8 cellular contexts compared by ENCODE assay signal in genomic region chr1:41496080-41497055, GRCh38. TPM values are rescaled to one million over a fixed set of nuclear protein-coding genes. Genes with fewer than 3 reads are reported as not detected.
A peak's percentile ranks its signal among the peaks of the same experiment; 100 is the strongest.
DNase-seq lines count a peak whose midpoint lies in the region; ATAC-seq and FAIRE-seq lines count a peak whose summit lies in the region.

No MANE protein-coding gene starts in this region.

- peak overlapping the region; percentile 65 for H3K4me3 ChIP-seq in GM23248

- no peaks in the 10 kb centered on the region for H3F3A ChIP-seq in GM23248 (ENCODE audit: insufficient read depth)

- H3K4me1 ChIP-seq in GM23248 (ENCODE audit: insufficient read depth), result peaks cover 23% of the 10 kb centered on the region; the same call in 1 of the 2 replicates

- H4K20me1 ChIP-seq in GM23248 (ENCODE audit: insufficient read depth), result no peaks in the 10 kb centered on the region

- ATAC-seq in left colon, result peak; percentile 41
- no peak for ATAC-seq in HG03097 (IDR thresholded peaks at IDR 0.05; ENCODE audit: low FRiP score, unreplicated experiment)
- ATAC-seq in GM18907 (IDR thresholded peaks at IDR 0.05; ENCODE audit: unreplicated experiment), result no peak

- intact Hi-C loops in left colon (cut with DNase I, micrococcal nuclease), result no loop called here

- H3K9me2 ChIP-seq in GM23248 (ENCODE audit: insufficient read depth), result no peaks in the 10 kb centered on the region

- H3K9ac ChIP-seq in GM23248, result peak overlapping the region; percentile 80

- H3K79me2 ChIP-seq in GM23248 (ENCODE audit: insufficient read depth), result no peaks in the 10 kb centered on the region

- H3K4me2 ChIP-seq in GM23248 (ENCODE audit: unreplicated experiment), result peak overlapping the region; percentile 77

- no peak overlapping the region for H3K27ac ChIP-seq in GM23248

- FAIRE-seq in RCC 7860 (lab: Jason Lieb, UNC), result no peak

- H3K9me3 ChIP-seq in GM23248 (ENCODE audit: low read depth), result no peaks in the 10 kb centered on the region

- no peaks in the 10 kb centered on the region for H3K27me3 ChIP-seq in GM23248 (replicated peaks; ENCODE audit: insufficient read depth)

- in situ Hi-C loops in ACHN (cut with HindIII; ENCODE audit: low pct_ligation_motif_present, low pct_unique_long_range_greater_than_20kb, low sequenced_read_pairs) (no loop called here), GM23248 (cut with MboI) (no loop called here)

- DNase-seq in ACHN, result peak; percentile 88
- peak; percentile 93 for DNase-seq in GM23248
- DNase-seq in RCC 7860 (ENCODE audit: low spot score), result peak; percentile 71
- DNase-seq in cerebellar cortex (ENCODE audit: low spot score), result peak; percentile 47
- peak; percentile 78 to 84 for DNase-seq in left colon
- peak; percentile 52 to 69 for DNase-seq in stimulated activated CD4-positive, alpha-beta T cell treated with anti-CD3 and anti-CD28 coated beads, Interleukin-4, amount 100 ng/mL, for 48 hours (ENCODE audit: low read depth in 2 of 2)

- no peaks in the 10 kb centered on the region for H3K36me3 ChIP-seq in GM23248 (ENCODE audit: low read depth)

- H2AFZ ChIP-seq in GM23248, result peak overlapping the region; percentile 73

- 15 to 18% methylated on average over 36 to 57 of the region's 74 CpGs for WGBS in GM23248 (ENCODE audit: low coverage in 1 of 2, low lambda C conversion rate in 2 of 2, missing lambda C conversion rate in 2 of 2), 2 experiments

RNA-seq across cellular contexts. Expression of gene EDN2, which starts 11.9 kb away (rescaled TPM):
- not detected in 2 replicates for total RNA-seq in GM23248 (2014; rRNA removed; shearing (Covaris generic))
- polyA plus RNA-seq in GM23248 (2016; fragmentation: Nextera tagmentation; extraction: Ambion mirVana), result not detected in 2 replicates
- total RNA-seq in left colon, result 10 to 100 TPM in 1 of 2 donors, 1 to 10 TPM in 1; 4.8 to 19.3 TPM
